21 cellular contexts compared by ENCODE assay signal in genomic region chr12:113138826-113139225, GRCh38. TPM values are rescaled to one million over a fixed set of nuclear protein-coding genes. Genes with fewer than 3 reads are reported as not detected.
DNase-seq lines count a peak whose midpoint lies in the region; ATAC-seq and TF ChIP-seq lines count a peak whose summit lies in the region.
"Had no signal": no experiment of that assay in that cellular context is flagged by ENCODE, and none has a peak within 500 bp of the region (broad histone marks: within the 10 kb centered on the region; RNA-seq: fewer than 3 reads in every experiment).

No MANE protein-coding gene starts in this region.

- TF ChIP-seq RAD21 in Ishikawa (IDR thresholded peaks at IDR 0.05; ENCODE audit: low read depth), result no peak

- H3K4me3 ChIP-seq in upper lobe of left lung, result no peak overlapping the region
- H3K4me3 ChIP-seq: K562 had no signal

- H3K4me1 ChIP-seq in upper lobe of left lung, result peaks cover 0 to 14% (median 11%) of the 10 kb centered on the region in 4 donors
- H3K4me1 ChIP-seq: Caco-2 had no signal

- H3K27me3 ChIP-seq in upper lobe of left lung, result peaks cover 0 to 10% (median 0%) of the 10 kb centered on the region in 4 donors

- TF ChIP-seq CTCF in chondrocyte (IDR thresholded peaks at IDR 0.05) (no peak), upper lobe of left lung (IDR thresholded peaks at IDR 0.05) (no peak)

- H3K9me3 ChIP-seq in upper lobe of left lung, result no peaks in the 10 kb centered on the region
- H3K9me3 ChIP-seq: Caco-2 had no signal

- H3K9me3 Mint-ChIP-seq in chondrocyte (ENCODE audit: low read depth), result no peaks in the 10 kb centered on the region
- no peaks in the 10 kb centered on the region for H3K9me3 Mint-ChIP-seq in stimulated activated memory B cell treated with anti-CD40 and anti-IgM and Interleukin-4, amounts not matched to agents 10 μg/mL and 1 μg/mL and 100 μg/mL, for 72 hours
- no peaks in the 10 kb centered on the region for H3K9me3 Mint-ChIP-seq in T-helper 2 cell treated with Interferon-gamma antibody and Interleukin-4, amounts not matched to agents 5 μg/mL and 100 μg/mL, for 36 hours
- H3K9me3 Mint-ChIP-seq: CD4-positive, CD25-positive, alpha-beta regulatory T cell had no signal

- no peak overlapping the region for H3K27ac ChIP-seq in upper lobe of left lung

- 87 to 100% methylated on average over 2 to 3 of the region's 3 CpGs for WGBS in upper lobe of left lung, 2 donors

- peaks cover 25% of the 10 kb centered on the region for H3K27me3 Mint-ChIP-seq in chondrocyte (ENCODE audit: low read depth)
- no peaks in the 10 kb centered on the region for H3K27me3 Mint-ChIP-seq in stimulated activated memory B cell treated with anti-CD40 and anti-IgM and Interleukin-4, amounts not matched to agents 10 μg/mL and 1 μg/mL and 100 μg/mL, for 72 hours
- H3K27me3 Mint-ChIP-seq in T-helper 2 cell treated with Interferon-gamma antibody and Interleukin-4, amounts not matched to agents 5 μg/mL and 100 μg/mL, for 36 hours (ENCODE audit: low read depth), result no peaks in the 10 kb centered on the region
- H3K27me3 Mint-ChIP-seq: CD4-positive, CD25-positive, alpha-beta regulatory T cell had no signal

- peak; percentile 83; the same call in 1 of the 2 replicates for TF ChIP-seq EP300 in Ishikawa (IDR thresholded peaks at IDR 0.05; ENCODE audit: borderline replicate concordance)
- no peak for TF ChIP-seq EP300 in upper lobe of left lung (IDR thresholded peaks at IDR 0.05)

- DNase-seq in chondrocyte (ENCODE audit: low spot score) (peak; percentile 49), left kidney (ENCODE audit: low read depth, low spot score) (peak; percentile 89), globus pallidus (ENCODE audit: low spot score) (no peak), upper lobe of left lung (no peak)
- no peak for DNase-seq in T-helper 2 cell treated with Interferon-gamma antibody and Interleukin-4, amounts not matched to agents 5 μg/mL and 100 μg/mL, for 36 hours (ENCODE audit: low spot score)
- DNase-seq in stimulated activated naive CD8-positive, alpha-beta T cell treated with anti-CD3 and anti-CD28 coated beads, Interleukin-15, Interleukin-2, amounts not matched to agents 100 U/mL and 50 U/mL, for 24 hours, result no peak
- DNase-seq: Caco-2; CD4-positive, CD25-positive, alpha-beta regulatory T cell; DMS53; HCEC 1CT; MV-4-11; NCI-H1436; NCI-H2029 treated with DMSO at 0.1 percent for 48 hours; NCI-H774; SHP77 had no signal

- H3K36me3 ChIP-seq in upper lobe of left lung, result no peaks in the 10 kb centered on the region

- H3K4me1 Mint-ChIP-seq in chondrocyte (ENCODE audit: low read depth), result no peaks in the 10 kb centered on the region
- peaks cover 56% of the 10 kb centered on the region for H3K4me1 Mint-ChIP-seq in stimulated activated memory B cell treated with anti-CD40 and anti-IgM and Interleukin-4, amounts not matched to agents 10 μg/mL and 1 μg/mL and 100 μg/mL, for 72 hours
- H3K4me1 Mint-ChIP-seq in T-helper 2 cell treated with Interferon-gamma antibody and Interleukin-4, amounts not matched to agents 5 μg/mL and 100 μg/mL, for 36 hours (ENCODE audit: low read depth), result peaks cover 13% of the 10 kb centered on the region

- ATAC-seq in stimulated activated memory B cell treated with anti-CD40 and anti-IgM and Interleukin-4, amounts not matched to agents 10 μg/mL and 1 μg/mL and 100 μg/mL, for 72 hours, result no peak
- no peak for ATAC-seq in upper lobe of left lung (ENCODE audit: low FRiP score in 2 of 2)
- ATAC-seq in stimulated activated naive CD8-positive, alpha-beta T cell treated with anti-CD3 and anti-CD28 coated beads, Interleukin-15, Interleukin-2, amounts not matched to agents 100 U/mL and 50 U/mL, for 24 hours, result no peak
- ATAC-seq: K562, Panc1, SK-N-SH treated with all-trans-retinoic acid at 6 μM for 48 hours had no signal

- H3K27ac Mint-ChIP-seq in chondrocyte (ENCODE audit: unreplicated experiment), result no peak overlapping the region
- H3K27ac Mint-ChIP-seq in stimulated activated memory B cell treated with anti-CD40 and anti-IgM and Interleukin-4, amounts not matched to agents 10 μg/mL and 1 μg/mL and 100 μg/mL, for 72 hours, result peak overlapping the region; percentile 95
- no peak overlapping the region for H3K27ac Mint-ChIP-seq in T-helper 2 cell treated with Interferon-gamma antibody and Interleukin-4, amounts not matched to agents 5 μg/mL and 100 μg/mL, for 36 hours
- H3K27ac Mint-ChIP-seq: B cell; CD4-positive, CD25-positive, alpha-beta regulatory T cell had no signal

- TF ChIP-seq POLR2A in upper lobe of left lung (IDR thresholded peaks at IDR 0.05), result no peak

- no peak overlapping the region for H3K4me3 Mint-ChIP-seq in chondrocyte (ENCODE audit: unreplicated experiment)
- H3K4me3 Mint-ChIP-seq in stimulated activated memory B cell treated with anti-CD40 and anti-IgM and Interleukin-4, amounts not matched to agents 10 μg/mL and 1 μg/mL and 100 μg/mL, for 72 hours, result no peak overlapping the region
- no peak overlapping the region for H3K4me3 Mint-ChIP-seq in T-helper 2 cell treated with Interferon-gamma antibody and Interleukin-4, amounts not matched to agents 5 μg/mL and 100 μg/mL, for 36 hours
- H3K4me3 Mint-ChIP-seq: B cell; CD4-positive, CD25-positive, alpha-beta regulatory T cell had no signal

- no peaks in the 10 kb centered on the region for H3K36me3 Mint-ChIP-seq in chondrocyte (ENCODE audit: low read depth)
- H3K36me3 Mint-ChIP-seq in stimulated activated memory B cell treated with anti-CD40 and anti-IgM and Interleukin-4, amounts not matched to agents 10 μg/mL and 1 μg/mL and 100 μg/mL, for 72 hours, result no peaks in the 10 kb centered on the region
- no peaks in the 10 kb centered on the region for H3K36me3 Mint-ChIP-seq in T-helper 2 cell treated with Interferon-gamma antibody and Interleukin-4, amounts not matched to agents 5 μg/mL and 100 μg/mL, for 36 hours (ENCODE audit: low read depth)
- H3K36me3 Mint-ChIP-seq: CD4-positive, CD25-positive, alpha-beta regulatory T cell had no signal

TF ChIP-seq in Ishikawa, 13 proteins besides CTCF, POLR2A, EP300 and RAD21:
- peak; percentile 60; the same call in 1 of the 2 replicates for TF ChIP-seq NFIC (IDR thresholded peaks at IDR 0.05)
- TF ChIP-seq, protein P1, sequence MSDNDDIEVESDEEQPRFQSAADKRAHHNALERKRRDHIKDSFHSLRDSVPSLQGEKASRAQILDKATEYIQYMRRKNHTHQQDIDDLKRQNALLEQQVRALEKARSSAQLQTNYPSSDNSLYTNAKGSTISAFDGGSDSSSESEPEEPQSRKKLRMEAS (IDR thresholded peaks at IDR 0.05), result 0 out of 2 replicates have a peak, but pooled peaks have one; percentile 27
- TF ChIP-seq FOXM1 (IDR thresholded peaks at IDR 0.05; ENCODE audit: borderline replicate concordance, low read depth), result no peak
- no peak for TF ChIP-seq REST (IDR thresholded peaks at IDR 0.05; ENCODE audit: low read depth)
- peak; percentile 92 for TF ChIP-seq TEAD4 (IDR thresholded peaks at IDR 0.05)
- peak; percentile 18; the same call in 1 of the 2 replicates for TF ChIP-seq YY1 (IDR thresholded peaks at IDR 0.05; ENCODE audit: low read depth)
- TF ChIP-seq TAF1 (IDR thresholded peaks at IDR 0.05; ENCODE audit: low read depth), result no peak
- TF ChIP-seq CEBPB (IDR thresholded peaks at IDR 0.05), result no peak
- no peak for TF ChIP-seq EGR1 (IDR thresholded peaks at IDR 0.05)
- peak; percentile 80 for TF ChIP-seq TCF12 (IDR thresholded peaks at IDR 0.05; ENCODE audit: low read depth)
- TF ChIP-seq, protein P2, sequence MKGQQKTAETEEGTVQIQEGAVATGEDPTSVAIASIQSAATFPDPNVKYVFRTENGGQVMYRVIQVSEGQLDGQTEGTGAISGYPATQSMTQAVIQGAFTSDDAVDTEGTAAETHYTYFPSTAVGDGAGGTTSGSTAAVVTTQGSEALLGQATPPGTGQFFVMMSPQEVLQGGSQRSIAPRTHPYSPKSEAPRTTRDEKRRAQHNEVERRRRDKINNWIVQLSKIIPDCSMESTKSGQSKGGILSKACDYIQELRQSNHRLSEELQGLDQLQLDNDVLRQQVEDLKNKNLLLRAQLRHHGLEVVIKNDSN (IDR thresholded peaks at IDR 0.05), result no peak
- TF ChIP-seq ZBTB7A (IDR thresholded peaks at IDR 0.05; ENCODE audit: low read depth), result no peak
- no peak for TF ChIP-seq CREB1 (IDR thresholded peaks at IDR 0.05; ENCODE audit: low read depth)

RNA-seq across cellular contexts. Expression of gene RASAL1, which starts 3.3 kb away (rescaled TPM):
- total RNA-seq in chondrocyte, result not detected in 3 replicates
- 1 to 10 TPM in 1 of 6 donors, under 1 TPM in 2, not detected in 3; 0.27 to 4.2 (median 0.60) TPM for total RNA-seq in upper lobe of left lung
- total RNA-seq: Caco-2; CD4-positive, CD25-positive, alpha-beta regulatory T cell had no signal

RNA-seq across cellular contexts. Expression of gene CFAP73, which starts 10.7 kb away (rescaled TPM):
- total RNA-seq in chondrocyte (not detected in 3 replicates), upper lobe of left lung (10 to 100 TPM in 3 of 6 donors, 1 to 10 TPM in 2, under 1 TPM in 1; 0.97 to 34.1 (median 15.4) TPM)
- total RNA-seq: K562 had no signal

RNA-seq across cellular contexts. Expression of gene DDX54, which starts 46.5 kb away (rescaled TPM):
- total RNA-seq in chondrocyte (44.2 to 52.7 TPM (median 44.6 TPM) in 3 replicates), upper lobe of left lung (10 to 100 TPM; 43.3 to 81.5 (median 58.9) TPM)

RNA-seq across cellular contexts. Expression of gene RITA1, which starts 46.7 kb away (rescaled TPM):
- 15.5 to 20.2 TPM (median 16.7 TPM) in 3 replicates for total RNA-seq in chondrocyte
- total RNA-seq in upper lobe of left lung, result 10 to 100 TPM; 11.5 to 25.2 (median 17.6) TPM

Comparison
In these comparisons a context has a peak if more than half of its experiments do, and no peak if none do; other contexts are left out.
1. DNase-seq: peak in chondrocyte (single experiment) and left kidney (single experiment); none in T-helper 2 cell treated with Interferon-gamma antibody and Interleukin-4, amounts not matched to agents 5 μg/mL and 100 μg/mL, for 36 hours (single experiment), globus pallidus (single experiment), upper lobe of left lung (0 of 2) and stimulated activated naive CD8-positive, alpha-beta T cell treated with anti-CD3 and anti-CD28 coated beads, Interleukin-15, Interleukin-2, amounts not matched to agents 100 U/mL and 50 U/mL, for 24 hours (single experiment).